Comparison of ENCODE assay signal across 35 cellular contexts in genomic region chr12:94469522-94469921, GRCh38.
"Had no signal": no experiment of that assay in that cellular context is flagged by ENCODE, and none has a peak within 500 bp of the region (broad histone marks: within the 10 kb centered on the region; RNA-seq: fewer than 3 reads in every experiment).

No MANE protein-coding gene starts in this region.

- H3K36me3 ChIP-seq: MG63 had no signal

- H3K9me3 ChIP-seq: MG63 had no signal

- DNase-seq: Karpas-422, Kasumi-1, MG63, MM.1S, MV-4-11, NCI-H1048, NCI-H1092, NCI-H1092 treated with DMSO at 0.1 percent for 48 hours, NCI-H1105, NCI-H1105 treated with DMSO at 0.1 percent for 48 hours, NCI-H1417, NCI-H1417 treated with DMSO at 0.1 percent for 48 hours, NCI-H1436, NCI-H1436 treated with DMSO at 0.1 percent for 48 hours, NCI-H146, NCI-H1694, NCI-H1694 treated with DMSO at 0.1 percent for 48 hours, NCI-H187, NCI-H187 treated with DMSO at 0.1 percent for 48 hours, NCI-H1930, NCI-H2029, NCI-H2029 treated with DMSO at 0.1 percent for 48 hours, NCI-H2081, NCI-H2081 treated with DMSO at 0.1 percent for 48 hours, NCI-H2107, NCI-H2171, NCI-H2171 treated with DMSO at 0.1 percent for 48 hours, NCI-H2227 treated with DMSO at 0.1 percent for 48 hours, NCI-H226, NCI-H345, NCI-H446, NCI-H446 treated with DMSO at 0.1 percent for 48 hours, NCI-H510A, NCI-H510A treated with DMSO at 0.1 percent for 48 hours, NCI-H524 had no signal

- H3K4me3 ChIP-seq: MG63 had no signal
